Comparison of ENCODE assay signal across 1 cellular context in genomic region chr1:23481904-23482303, GRCh38.
TF ChIP-seq lines count a peak whose summit lies in the region.

No MANE protein-coding gene starts in this region.

TF ChIP-seq in K562, 482 proteins besides CTCF, POLR2A, EP300 and RAD21:
- TF ChIP-seq ZKSCAN1 (IDR thresholded peaks at IDR 0.05; ENCODE audit: low read depth, low read length): peak; percentile 87
- TF ChIP-seq TFAM (CRISPR knock-in tag; conservative IDR thresholded peaks at IDR 0.05): no peak
